In the genomic region with DNA sequence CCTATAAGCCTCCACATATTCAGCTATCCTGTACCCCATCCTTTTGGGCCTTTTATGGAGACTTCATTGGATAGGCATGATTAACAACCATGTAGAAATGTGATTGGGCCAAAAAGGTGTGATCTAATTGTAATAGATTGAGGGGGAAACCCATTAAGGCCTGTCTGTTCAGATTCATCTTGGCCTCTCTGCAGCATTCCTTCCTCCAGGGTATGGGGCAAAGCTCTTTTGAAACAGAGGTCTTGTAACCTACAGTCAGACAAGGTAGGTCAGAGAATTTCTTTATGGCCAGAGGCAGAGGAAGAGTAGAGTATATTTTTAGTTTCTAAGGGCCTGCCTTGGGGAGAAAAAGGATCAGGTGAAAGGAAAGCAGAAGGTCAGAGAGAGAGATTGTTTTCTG, we compare ENCODE assay signal across 15 cellular contexts.
A peak's percentile ranks its signal among the peaks of the same experiment; 100 is the strongest.
DNase-seq lines count a peak whose midpoint lies in the region; ATAC-seq and TF ChIP-seq lines count a peak whose summit lies in the region.
"Had no signal": no experiment of that assay in that cellular context is flagged by ENCODE, and none has a peak within 500 bp of the region (broad histone marks: within the 10 kb centered on the region; RNA-seq: fewer than 3 reads in every experiment).

No MANE protein-coding gene starts in this region.

- H3K56ac ChIP-seq in mesendoderm (ENCODE audit: low read length): no peak overlapping the region

- no peak overlapping the region for H4K5ac ChIP-seq in mesendoderm (ENCODE audit: low read length)

- H3K9me3 ChIP-seq in cardiac muscle cell (ENCODE audit: low read depth): no peaks in the 10 kb centered on the region
- H3K9me3 ChIP-seq in left ventricle myocardium inferior (replicated peaks): peaks cover 7% of the 10 kb centered on the region
- H3K9me3 ChIP-seq in endodermal cell (ENCODE audit: control insufficient read depth, low read length): peaks cover 6% of the 10 kb centered on the region
- no peaks in the 10 kb centered on the region for H3K9me3 ChIP-seq in naive thymus-derived CD4-positive, alpha-beta T cell (ENCODE audit: control insufficient read depth in 2 of 3, low read length in 3 of 3)
- H3K9me3 ChIP-seq in tibial artery: no peaks in the 10 kb centered on the region
- H3K9me3 ChIP-seq: A549, HAP-1 had no signal

- H3K4me3 ChIP-seq in cardiac muscle cell (no peak overlapping the region), left ventricle myocardium inferior (no peak overlapping the region), endodermal cell (ENCODE audit: low read length) (no peak overlapping the region), mesendoderm (ENCODE audit: low read length) (no peak overlapping the region), tibial artery (no peak overlapping the region)
- H3K4me3 ChIP-seq in naive thymus-derived CD4-positive, alpha-beta T cell (ENCODE audit: low read length): no peak overlapping the region
- H3K4me3 ChIP-seq: A549; BLaER1 treated with 17β-estradiol and CSF1 and Interleukin-3, amounts not matched to agents 10 nM and 100 nM; GM23248; HAP-1 had no signal

- H2BK120ac ChIP-seq in mesendoderm (ENCODE audit: low read depth, low read length): no peak overlapping the region

- no peak overlapping the region for H4K8ac ChIP-seq in mesendoderm (ENCODE audit: low read depth, low read length)

- H3K23ac ChIP-seq in mesendoderm (ENCODE audit: low read length): no peak overlapping the region

- H3K4me1 ChIP-seq in cardiac muscle cell (ENCODE audit: low read depth): peaks cover 22% of the 10 kb centered on the region
- H3K4me1 ChIP-seq in left ventricle myocardium inferior: no peaks in the 10 kb centered on the region
- H3K4me1 ChIP-seq in endodermal cell (ENCODE audit: control insufficient read depth, insufficient read depth, low read length): peaks cover 4% of the 10 kb centered on the region
- H3K4me1 ChIP-seq in mesendoderm (ENCODE audit: control insufficient read depth, low read depth, low read length): peaks cover 1% of the 10 kb centered on the region
- H3K4me1 ChIP-seq in naive thymus-derived CD4-positive, alpha-beta T cell (ENCODE audit: control insufficient read depth in 2 of 2, insufficient read depth in 2 of 2, low read length in 2 of 2): no peaks in the 10 kb centered on the region
- H3K4me1 ChIP-seq in tibial artery: no peaks in the 10 kb centered on the region
- H3K4me1 ChIP-seq: A549; BLaER1 treated with 17β-estradiol and CSF1 and Interleukin-3, amounts not matched to agents 10 nM and 100 nM; HAP-1 had no signal

- H3K4me2 ChIP-seq in mesendoderm (ENCODE audit: low read length): no peak overlapping the region
- H3K4me2 ChIP-seq: A549; BLaER1 treated with 17β-estradiol and CSF1 and Interleukin-3, amounts not matched to agents 10 nM and 100 nM had no signal

- no peaks in the 10 kb centered on the region for H3K27me3 ChIP-seq in cardiac muscle cell
- no peaks in the 10 kb centered on the region for H3K27me3 ChIP-seq in left ventricle myocardium inferior (ENCODE audit: low read depth)
- no peaks in the 10 kb centered on the region for H3K27me3 ChIP-seq in endodermal cell (ENCODE audit: control insufficient read depth, insufficient read depth, low read length, poor library complexity, severe bottlenecking)
- no peaks in the 10 kb centered on the region for H3K27me3 ChIP-seq in mesendoderm (ENCODE audit: insufficient read depth, low read length, poor library complexity)
- H3K27me3 ChIP-seq in naive thymus-derived CD4-positive, alpha-beta T cell (ENCODE audit: control insufficient read depth in 2 of 2, insufficient read depth in 2 of 2, low read length in 2 of 2): no peaks in the 10 kb centered on the region
- H3K27me3 ChIP-seq in tibial artery: no peaks in the 10 kb centered on the region
- H3K27me3 ChIP-seq: BLaER1 treated with 17β-estradiol and CSF1 and Interleukin-3, amounts not matched to agents 10 nM and 100 nM had no signal

- H2AK5ac ChIP-seq in mesendoderm (ENCODE audit: low read length): no peak overlapping the region

- H3K27ac Mint-ChIP-seq in endodermal cell: no peak overlapping the region
- no peak overlapping the region for H3K27ac Mint-ChIP-seq in naive thymus-derived CD4-positive, alpha-beta T cell
- H3K27ac Mint-ChIP-seq: CD8-positive, alpha-beta T cell had no signal

- peak in 1 of 2 donors; percentile 2 for DNase-seq in cardiac muscle cell (ENCODE audit: low read depth in 1 of 2, low spot score in 1 of 2)
- DNase-seq in left ventricle myocardium inferior: no peak
- no peak for DNase-seq in endodermal cell
- peak; percentile 60 for DNase-seq in mesendoderm
- no peak for DNase-seq in NCI-H187 treated with DMSO at 0.1 percent for 48 hours (lab: John Stamatoyannopoulos, UW)
- DNase-seq in naive thymus-derived CD4-positive, alpha-beta T cell: no peak
- no peak for DNase-seq in tibial artery
- DNase-seq: Calu3; CD8-positive, alpha-beta T cell; DMS79 treated with DMSO at 0.1 percent for 48 hours; GM23248 had no signal

- no peak for ATAC-seq in naive thymus-derived CD4-positive, alpha-beta T cell
- ATAC-seq: A549; CD8-positive, alpha-beta T cell had no signal

- POLR2A ChIA-PET in naive thymus-derived CD4-positive, alpha-beta T cell (lab: Charles Lee): no interaction called here

- peaks cover 11% of the 10 kb centered on the region for H3K4me1 Mint-ChIP-seq in endodermal cell
- peaks cover 0 to 6% (median 0%) of the 10 kb centered on the region in 7 donors for H3K4me1 Mint-ChIP-seq in naive thymus-derived CD4-positive, alpha-beta T cell

- TF ChIP-seq CTCF in cardiac muscle cell (IDR thresholded peaks at IDR 0.05; ENCODE audit: low read depth, low read length): no peak
- no peak for TF ChIP-seq CTCF in left ventricle myocardium inferior (IDR thresholded peaks at IDR 0.05; ENCODE audit: borderline replicate concordance)
- peak; percentile 55 for TF ChIP-seq CTCF in endodermal cell (conservative IDR thresholded peaks at IDR 0.05)
- no peak for TF ChIP-seq CTCF in tibial artery (IDR thresholded peaks at IDR 0.05)

- no peaks in the 10 kb centered on the region for H3K79me1 ChIP-seq in mesendoderm (ENCODE audit: low read length)

- CTCF ChIA-PET in naive thymus-derived CD4-positive, alpha-beta T cell (lab: Charles Lee): no interaction called here

- H3K27ac ChIP-seq in cardiac muscle cell: peak overlapping the region; percentile 61
- H3K27ac ChIP-seq in left ventricle myocardium inferior (replicated peaks): no peak overlapping the region
- no peak overlapping the region for H3K27ac ChIP-seq in endodermal cell (ENCODE audit: low read depth, low read length)
- H3K27ac ChIP-seq in mesendoderm (ENCODE audit: low read depth, low read length): no peak overlapping the region
- H3K27ac ChIP-seq in naive thymus-derived CD4-positive, alpha-beta T cell (ENCODE audit: low read depth, low read length): no peak overlapping the region
- H3K27ac ChIP-seq in tibial artery: no peak overlapping the region
- H3K27ac ChIP-seq: 22Rv1; A549; BLaER1 treated with 17β-estradiol and CSF1 and Interleukin-3, amounts not matched to agents 10 nM and 100 nM; GM23248 had no signal

- no peak overlapping the region for H3K9ac ChIP-seq in endodermal cell (ENCODE audit: extremely low read depth, low read length, poor library complexity, severe bottlenecking)
- no peak overlapping the region for H3K9ac ChIP-seq in mesendoderm (ENCODE audit: low read length)
- H3K9ac ChIP-seq: BLaER1 treated with 17β-estradiol and CSF1 and Interleukin-3, amounts not matched to agents 10 nM and 100 nM; GM23248 had no signal

- intact Hi-C loops in left ventricle myocardium inferior (cut with micrococcal nuclease): no loop called here
- intact Hi-C loops in naive thymus-derived CD4-positive, alpha-beta T cell (cut with micrococcal nuclease): no loop called here
- intact Hi-C loops in tibial artery (cut with DNase I; ENCODE audit: low total_unique reads): no loop called here

- H3K4ac ChIP-seq in mesendoderm (ENCODE audit: low read depth, low read length): no peak overlapping the region

- H2BK5ac ChIP-seq in mesendoderm (ENCODE audit: low read length): no peak overlapping the region

- no peaks in the 10 kb centered on the region for H3K27me3 Mint-ChIP-seq in endodermal cell (ENCODE audit: insufficient read depth)
- no peaks in the 10 kb centered on the region for H3K27me3 Mint-ChIP-seq in naive thymus-derived CD4-positive, alpha-beta T cell

- no peak overlapping the region for H3K18ac ChIP-seq in mesendoderm (ENCODE audit: low read length)

- no peak overlapping the region for H2BK15ac ChIP-seq in mesendoderm (replicated peaks; ENCODE audit: low read depth)

- no peaks in the 10 kb centered on the region for H3K79me2 ChIP-seq in mesendoderm (ENCODE audit: control insufficient read depth, insufficient read depth, low read length)

- no peak overlapping the region for H3K4me3 Mint-ChIP-seq in endodermal cell
- H3K4me3 Mint-ChIP-seq in naive thymus-derived CD4-positive, alpha-beta T cell: no peak overlapping the region
- H3K4me3 Mint-ChIP-seq: CD8-positive, alpha-beta T cell had no signal

- H3K36me3 ChIP-seq in cardiac muscle cell (no peaks in the 10 kb centered on the region), left ventricle myocardium inferior (peaks cover 16% of the 10 kb centered on the region), endodermal cell (ENCODE audit: control insufficient read depth, insufficient read depth, low read length) (peaks cover 4% of the 10 kb centered on the region), mesendoderm (ENCODE audit: control insufficient read depth, insufficient read depth, low read length) (no peaks in the 10 kb centered on the region), tibial artery (peaks cover 5 to 12% (median 8%) of the 10 kb centered on the region in 3 donors)
- no peaks in the 10 kb centered on the region for H3K36me3 ChIP-seq in naive thymus-derived CD4-positive, alpha-beta T cell (ENCODE audit: control insufficient read depth in 2 of 3, insufficient read depth in 3 of 3, low read length in 3 of 3)
- H3K36me3 ChIP-seq: HAP-1 had no signal

- no peaks in the 10 kb centered on the region for H3K9me3 Mint-ChIP-seq in endodermal cell
- peaks cover 0 to 12% (median 0%) of the 10 kb centered on the region in 11 donors for H3K9me3 Mint-ChIP-seq in naive thymus-derived CD4-positive, alpha-beta T cell
- H3K9me3 Mint-ChIP-seq: CD8-positive, alpha-beta T cell had no signal

- peaks cover 8% of the 10 kb centered on the region for H3K36me3 Mint-ChIP-seq in endodermal cell (ENCODE audit: low read depth)
- H3K36me3 Mint-ChIP-seq in naive thymus-derived CD4-positive, alpha-beta T cell: peaks cover 6 to 59% (median 48%) of the 10 kb centered on the region in 5 donors
